Comparison of ENCODE assay signal across 12 cellular contexts in genomic region chr1:19402031-19402430, GRCh38.
DNase-seq lines count a peak whose midpoint lies in the region; ATAC-seq, FAIRE-seq and TF ChIP-seq lines count a peak whose summit lies in the region.
"Had no signal": no experiment of that assay in that cellular context is flagged by ENCODE, and none has a peak within 500 bp of the region (broad histone marks: within the 10 kb centered on the region; RNA-seq: fewer than 3 reads in every experiment).

No MANE protein-coding gene starts in this region.

- peaks cover 47% of the 10 kb centered on the region for H3K4me1 ChIP-seq in iPS-20b (ENCODE audit: insufficient read depth, low read length)

- no peak for TF ChIP-seq POLR2A in GM12891 (IDR thresholded peaks at IDR 0.05; ENCODE audit: low read depth, low read length)

- no peak overlapping the region for H3K4me3 ChIP-seq in iPS-20b (ENCODE audit: low read length)
- no peak overlapping the region for H3K4me3 ChIP-seq in skin epidermis

- no peak for DNase-seq in GM12891 (ENCODE audit: insufficient read length, low spot score)
- DNase-seq in NCI-H69 (lab: John Stamatoyannopoulos, UW) = peak; percentile 67
- no peak for DNase-seq in stimulated activated CD4-positive, alpha-beta T cell treated with anti-CD3 and anti-CD28 coated beads, Interleukin-4, amount 100 ng/mL, for 24 hours
- DNase-seq in NCI-H2171 treated with DMSO at 0.1 percent for 48 hours (lab: John Stamatoyannopoulos, UW) = no peak
- DNase-seq: activated naive CD4-positive, alpha-beta T cell treated with anti-CD3 and anti-CD28 coated beads, Interleukin-2, amount 10 ng/mL, durations not matched to agents 7 days and 5 days; GF-D8; MM.1S; NK-92 treated with Interleukin-12 subunit alpha and Interleukin-12 subunit beta, amount 100 ng/mL, for 24 hours; Right ventricle myocardium superior had no signal

- peak overlapping the region; percentile 14; the same call in 1 of the 2 replicates for H3K9ac ChIP-seq in iPS-20b (ENCODE audit: low read depth, low read length)

- ATAC-seq in HG03280 (IDR thresholded peaks at IDR 0.05; ENCODE audit: unreplicated experiment) = no peak

- peaks cover 9% of the 10 kb centered on the region; the same call in 1 of the 2 replicates for H3K36me3 ChIP-seq in iPS-20b (ENCODE audit: insufficient read depth, low read depth, low read length)

- no peak overlapping the region for H3K27ac ChIP-seq in iPS-20b (ENCODE audit: low read length)
- peak overlapping the region in 11 of 21 experiments; percentile 2 to 85 (median 51) for H3K27ac ChIP-seq in skin epidermis

- no peaks in the 10 kb centered on the region for H3K27me3 ChIP-seq in iPS-20b (ENCODE audit: insufficient read depth, low read length)

- no peak for FAIRE-seq in GM12891 (lab: Jason Lieb, UNC)

- no peaks in the 10 kb centered on the region for H3K9me3 ChIP-seq in iPS-20b (ENCODE audit: insufficient read depth, low read depth, low read length)

TF ChIP-seq in GM12891, 5 proteins besides CTCF, POLR2A, EP300 and RAD21:
- TF ChIP-seq POU2F2 (IDR thresholded peaks at IDR 0.05; ENCODE audit: low read depth, low read length) (no peak), TAF1 (IDR thresholded peaks at IDR 0.05; ENCODE audit: low read depth, low read length) (no peak), PAX5 (IDR thresholded peaks at IDR 0.05; ENCODE audit: insufficient read depth, low read length, severe bottlenecking) (no peak), POLR2AphosphoS5 (IDR thresholded peaks at IDR 0.05; ENCODE audit: low read depth, low read length) (no peak), SPI1 (IDR thresholded peaks at IDR 0.05; ENCODE audit: low read depth, low read length) (peak; percentile 36; the same call in 1 of the 2 replicates)
